Comparison of ENCODE assay signal across 6 cellular contexts in genomic region chr19:45106363-45106762, GRCh38. TPM values are rescaled to one million over a fixed set of nuclear protein-coding genes. Genes with fewer than 3 reads are reported as not detected.
"Had no signal": no experiment of that assay in that cellular context is flagged by ENCODE, and none has a peak within 500 bp of the region (broad histone marks: within the 10 kb centered on the region; RNA-seq: fewer than 3 reads in every experiment).

No MANE protein-coding gene starts in this region.

RNA-seq across cellular contexts. Expression of gene ZNF296, which starts 30.1 kb away (rescaled TPM):
- total RNA-seq: gastrocnemius medialis, myocyte had no signal

RNA-seq across cellular contexts. Expression of gene NKPD1, which starts 54.4 kb away (rescaled TPM):
- total RNA-seq: left lung, lower lobe of right lung, mesenteric fat pad, mucosa of descending colon had no signal
